Comparison of ENCODE assay signal across 20 cellular contexts in the genomic region with DNA sequence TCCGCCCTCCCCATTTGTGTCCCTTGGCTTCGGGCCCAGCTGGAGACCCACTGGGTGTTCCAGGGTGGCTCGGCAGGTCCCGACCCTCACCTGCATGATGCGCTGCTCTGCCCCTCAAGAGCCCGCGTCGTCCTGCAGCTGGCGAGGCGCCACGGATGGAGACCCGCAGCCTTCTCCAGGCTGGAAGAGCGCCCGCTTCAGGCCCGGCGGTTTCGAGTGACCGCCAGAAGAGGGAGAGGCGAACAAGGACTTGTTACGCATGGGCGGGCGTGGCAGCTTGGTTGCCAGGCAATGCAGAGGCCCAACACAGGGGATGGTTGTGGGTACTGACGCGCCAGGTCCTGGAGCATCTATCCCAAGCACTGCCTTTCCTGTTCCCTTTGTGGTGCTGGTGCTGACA. TPM values are rescaled to one million over a fixed set of nuclear protein-coding genes. Genes with fewer than 3 reads are reported as not detected.
DNase-seq lines count a peak whose midpoint lies in the region; ATAC-seq and TF ChIP-seq lines count a peak whose summit lies in the region.
"Had no signal": no experiment of that assay in that cellular context is flagged by ENCODE, and none has a peak within 500 bp of the region (broad histone marks: within the 10 kb centered on the region; RNA-seq: fewer than 3 reads in every experiment).

TSS of gene PDCL2 (minus strand) at position 232 of the 400 bp plus-strand sequence. CDS start at position 96, 136 bp downstream.

- no peaks in the 10 kb centered on the region for H3K79me2 ChIP-seq in HCT116 (ENCODE audit: insufficient read depth, low read length)

- intact Hi-C loops in HCT116 (cut with micrococcal nuclease): no loop called here

- H3K27ac Mint-ChIP-seq in nephron progenitor cell: no peak within 1 kb of the TSS

- no peak within 1 kb of the TSS for H2AFZ ChIP-seq in HCT116 (ENCODE audit: low read depth, low read length, poor library complexity, severe bottlenecking)

- RAD21 ChIA-PET in HCT116 (lab: Charles Lee; ENCODE audit: low non-redundant PET in 1 of 2, low total read pairs in 2 of 2, uncharacterized antibody in 2 of 2, unreplicated experiment in 2 of 2): no interaction called here

- no peaks in the 10 kb centered on the region for H3K9me2 ChIP-seq in HCT116 (ENCODE audit: insufficient read depth)

- no peak within 1 kb of the TSS for H3K4me3 ChIP-seq in HCT116 (replicated peaks in 1 of 2; ENCODE audit: low read depth in 1 of 2, low read length in 2 of 2)

- no peaks in the 10 kb centered on the region for H3K27me3 ChIP-seq in HCT116 (ENCODE audit: insufficient read depth, low read length)

- H3K9me3 ChIP-seq in HCT116 (ENCODE audit: control insufficient read depth in 1 of 2, insufficient read depth in 1 of 2, low read depth in 1 of 2, low read length in 2 of 2): no peaks in the 10 kb centered on the region

- no peak for TF ChIP-seq RAD21 in HCT116 (IDR thresholded peaks at IDR 0.05; ENCODE audit: low read depth)

- DNase-seq in DMS53 treated with DMSO at 0.1 percent for 48 hours (lab: John Stamatoyannopoulos, UW; ENCODE audit: unreplicated experiment) (peak; percentile 4), HCT116 (ENCODE audit: low read depth, low spot score) (no peak), nephron progenitor cell (peak; percentile 9), NCI-H82 treated with DMSO at 0.1 percent for 48 hours (lab: John Stamatoyannopoulos, UW; ENCODE audit: unreplicated experiment) (no peak), NCI-H146 treated with DMSO at 0.1 percent for 48 hours (lab: John Stamatoyannopoulos, UW; ENCODE audit: unreplicated experiment) (no peak)
- DNase-seq: ACHN, AML-193, DMS79 treated with DMSO at 0.1 percent for 48 hours, GOT3, IMR-90, NCI-H1105 treated with DMSO at 0.1 percent for 48 hours, NCI-H1930, NCI-H524, SHP77, T-helper 1 cell had no signal

- no TSS peak for BruUV-seq in HCT116 (replicated peaks; lab: Mats Ljungman, UMichigan)

- H3K4me3 Mint-ChIP-seq in nephron progenitor cell: no peak within 1 kb of the TSS

- TF ChIP-seq POLR2A in HCT116 (IDR thresholded peaks at IDR 0.05; ENCODE audit: borderline replicate concordance, extremely low read depth, insufficient read depth, insufficient read length): no peak

- 0 out of 4 replicates have a peak, but pooled peaks cover 0 to 2% of the 10 kb centered on the region in 2 experiments for H3K36me3 ChIP-seq in HCT116 (ENCODE audit: control insufficient read depth in 1 of 2, insufficient read depth in 2 of 2, low read length in 2 of 2)

- H3K36me3 Mint-ChIP-seq in nephron progenitor cell (ENCODE audit: low read depth): peaks cover 18% of the 10 kb centered on the region

- ATAC-seq in HCT116 (peak; percentile 32; the same call in 1 of the 2 replicates), esophagus mucosa (peak; percentile 17), HG03571 (IDR thresholded peaks at IDR 0.05; ENCODE audit: unreplicated experiment) (no peak)
- ATAC-seq: SK-N-SH treated with all-trans-retinoic acid at 6 μM for 48 hours had no signal

- peaks cover 15 to 16% of the 10 kb centered on the region in 2 experiments for H3K4me1 ChIP-seq in HCT116 (ENCODE audit: control insufficient read depth in 1 of 2, insufficient read depth in 2 of 2, low read length in 2 of 2)

- H3K9ac ChIP-seq in HCT116 (ENCODE audit: low read length): no peak within 1 kb of the TSS

- H3K27ac ChIP-seq in HCT116 (ENCODE audit: low read depth, low read length): no peak within 1 kb of the TSS

- H3K27me3 Mint-ChIP-seq in nephron progenitor cell (ENCODE audit: low read depth, poor library complexity): peaks cover 4% of the 10 kb centered on the region

- no peaks in the 10 kb centered on the region for H4K20me1 ChIP-seq in HCT116 (ENCODE audit: insufficient read depth)

- TF ChIP-seq CTCF in HCT116 (IDR thresholded peaks at IDR 0.05 in 2 of 3, conservative IDR thresholded peaks at IDR 0.05 in 1 of 3; ENCODE audit: borderline replicate concordance in 1 of 3, insufficient read depth in 1 of 3, low read depth in 2 of 3, low read length in 2 of 3): no peak
- no peak for TF ChIP-seq CTCF in nephron progenitor cell (IDR thresholded peaks at IDR 0.05)

- H3K4me2 ChIP-seq in HCT116 (ENCODE audit: low read length): no peak within 1 kb of the TSS

- POLR2A ChIA-PET in HCT116 (lab: Charles Lee): no interaction called here

- no peaks in the 10 kb centered on the region for H3K4me1 Mint-ChIP-seq in nephron progenitor cell

- H3K9me3 Mint-ChIP-seq in nephron progenitor cell: peaks cover 20% of the 10 kb centered on the region

- CTCF ChIA-PET in HCT116 (lab: Charles Lee): no interaction called here

TF ChIP-seq in HCT116, 20 proteins besides CTCF, POLR2A, EP300 and RAD21:
- TF ChIP-seq JUND (IDR thresholded peaks at IDR 0.05) (no peak), SP1 (IDR thresholded peaks at IDR 0.05; ENCODE audit: low read depth) (no peak), MAX (IDR thresholded peaks at IDR 0.05) (no peak), ZBTB33 (IDR thresholded peaks at IDR 0.05; ENCODE audit: extremely low read depth, insufficient replicate concordance, low read length) (no peak), ZFX (IDR thresholded peaks at IDR 0.05) (no peak), SRF (IDR thresholded peaks at IDR 0.05; ENCODE audit: low read depth) (no peak), EZH2 (IDR thresholded peaks at IDR 0.05) (no peak), CBX3 (IDR thresholded peaks at IDR 0.05; ENCODE audit: low read depth) (no peak), TCF7L2 (IDR thresholded peaks at IDR 0.05; ENCODE audit: borderline replicate concordance, extremely low read depth, insufficient read depth, insufficient read length) (no peak), POLR2AphosphoS5 (IDR thresholded peaks at IDR 0.05; ENCODE audit: low read depth, low read length) (no peak), FOSL1 (IDR thresholded peaks at IDR 0.05; ENCODE audit: low read depth) (no peak)
- TF ChIP-seq, protein P1, sequence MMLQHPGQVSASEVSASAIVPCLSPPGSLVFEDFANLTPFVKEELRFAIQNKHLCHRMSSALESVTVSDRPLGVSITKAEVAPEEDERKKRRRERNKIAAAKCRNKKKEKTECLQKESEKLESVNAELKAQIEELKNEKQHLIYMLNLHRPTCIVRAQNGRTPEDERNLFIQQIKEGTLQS (IDR thresholded peaks at IDR 0.05): no peak

RNA-seq across cellular contexts. Expression of gene PDCL2, which starts in this region (rescaled TPM):
- total RNA-seq in HCT116 (2021; ENCODE audit: unreplicated experiment) (0.47 TPM), esophagus mucosa (0.28 TPM)
- polyA plus RNA-seq in HCT116 (2012): 0.09 TPM in 1 of 2 replicates, not detected in the other
- total RNA-seq: HT-29, IMR-90, LHCN-M2 had no signal
- polyA plus RNA-seq: IMR-90 had no signal

Comparison
In these comparisons a context has a peak if more than half of its experiments do, and no peak if none do; other contexts are left out.
1. Peak in ATAC-seq in HCT116; RNA of the gene not detected or under 1 TPM.
2. Peak in ATAC-seq in esophagus mucosa; RNA of the gene not detected or under 1 TPM.
3. DNase-seq: peak in DMS53 treated with DMSO at 0.1 percent for 48 hours (single experiment) and nephron progenitor cell (single experiment); none in HCT116 (single experiment), NCI-H82 treated with DMSO at 0.1 percent for 48 hours (single experiment) and NCI-H146 treated with DMSO at 0.1 percent for 48 hours (single experiment).